15 cellular contexts compared by ENCODE assay signal in genomic region chr14:93037354-93037753, GRCh38.
DNase-seq lines count a peak whose midpoint lies in the region; ATAC-seq, FAIRE-seq and TF ChIP-seq lines count a peak whose summit lies in the region.
"Had no signal": no experiment of that assay in that cellular context is flagged by ENCODE, and none has a peak within 500 bp of the region (broad histone marks: within the 10 kb centered on the region; RNA-seq: fewer than 3 reads in every experiment).

No MANE protein-coding gene starts in this region.

- no peaks in the 10 kb centered on the region for H3K36me3 Mint-ChIP-seq in activated CD8-positive, alpha-beta memory T cell treated with anti-CD3 and anti-CD28 coated beads, Interleukin-2, amount 10 ng/mL, durations not matched to agents 7 days and 5 days
- peaks cover under 1% of the 10 kb centered on the region for H3K36me3 Mint-ChIP-seq in activated CD8-positive, alpha-beta T cell treated with anti-CD3 and anti-CD28 coated beads, Interleukin-2, amount 10 ng/mL, durations not matched to agents 7 days and 5 days (ENCODE audit: low read depth)

- FAIRE-seq in kidney (lab: Jason Lieb, UNC): no peak
- FAIRE-seq: GM12878, TTC549 had no signal

- H3K4me3 Mint-ChIP-seq in activated CD8-positive, alpha-beta memory T cell treated with anti-CD3 and anti-CD28 coated beads, Interleukin-2, amount 10 ng/mL, durations not matched to agents 7 days and 5 days: no peak overlapping the region
- no peak overlapping the region for H3K4me3 Mint-ChIP-seq in activated CD8-positive, alpha-beta T cell treated with anti-CD3 and anti-CD28 coated beads, Interleukin-2, amount 10 ng/mL, durations not matched to agents 7 days and 5 days
- H3K4me3 Mint-ChIP-seq: HFFc6 had no signal

- no peak for ATAC-seq in activated CD8-positive, alpha-beta memory T cell treated with anti-CD3 and anti-CD28 coated beads, Interleukin-2, amount 10 ng/mL, durations not matched to agents 7 days and 5 days
- no peak for ATAC-seq in activated CD8-positive, alpha-beta T cell treated with anti-CD3 and anti-CD28 coated beads, Interleukin-2, amount 10 ng/mL, durations not matched to agents 7 days and 5 days
- no peak for ATAC-seq in HG03439 (IDR thresholded peaks at IDR 0.05; ENCODE audit: unreplicated experiment)
- ATAC-seq: GM12878; Panc1; stimulated activated naive CD8-positive, alpha-beta T cell treated with anti-CD3 and anti-CD28 coated beads, Interleukin-15, Interleukin-2, amounts not matched to agents 100 U/mL and 50 U/mL, for 24 hours had no signal

- no peaks in the 10 kb centered on the region for H3K27me3 Mint-ChIP-seq in activated CD8-positive, alpha-beta memory T cell treated with anti-CD3 and anti-CD28 coated beads, Interleukin-2, amount 10 ng/mL, durations not matched to agents 7 days and 5 days
- H3K27me3 Mint-ChIP-seq in activated CD8-positive, alpha-beta T cell treated with anti-CD3 and anti-CD28 coated beads, Interleukin-2, amount 10 ng/mL, durations not matched to agents 7 days and 5 days (ENCODE audit: low read depth): no peaks in the 10 kb centered on the region

- TF ChIP-seq CTCF in kidney (IDR thresholded peaks at IDR 0.05; ENCODE audit: borderline replicate concordance, extremely low read depth, insufficient read depth): no peak

- intact Hi-C loops in kidney (cut with DNase I): no loop called here

- no peak overlapping the region for H3K4me3 ChIP-seq in kidney (ENCODE audit: low read length in 2 of 2)
- H3K4me3 ChIP-seq: GM12878 had no signal

- H3K4me1 ChIP-seq in kidney (ENCODE audit: control insufficient read depth in 1 of 2, insufficient read depth in 1 of 2, low read depth in 1 of 2, low read length in 2 of 2): peaks cover 15 to 55% of the 10 kb centered on the region in 2 donors

- peak overlapping the region; percentile 4 to 33 for H3K9ac ChIP-seq in kidney (ENCODE audit: low read length in 2 of 2)

- CTCF ChIA-PET in activated CD8-positive, alpha-beta memory T cell treated with anti-CD3 and anti-CD28 coated beads, Interleukin-2, amount 10 ng/mL, durations not matched to agents 7 days and 5 days (lab: Charles Lee): interaction anchor here (1.0 to 1.2 kb wide), 3 partner anchors 14 to 96 kb away, joined by 3 to 4 read pairs (median 3); no protein-coding TSS in a partner anchor
- CTCF ChIA-PET in activated CD8-positive, alpha-beta T cell treated with anti-CD3 and anti-CD28 coated beads, Interleukin-2, amount 10 ng/mL, durations not matched to agents 7 days and 5 days (lab: Charles Lee): interaction anchor here (1.1 to 8.5 kb wide), 2 partner anchors 27 to 76 kb away, joined by 5 to 103 read pairs; partner anchors contain the start of gene ITPK1

- H3K36me3 ChIP-seq in kidney (ENCODE audit: control insufficient read depth in 1 of 2, insufficient read depth in 2 of 2, low read length in 2 of 2): no peaks in the 10 kb centered on the region

- no peaks in the 10 kb centered on the region for H3K9me3 ChIP-seq in kidney (ENCODE audit: control insufficient read depth in 1 of 2, low read length in 2 of 2)

- H3K27ac Mint-ChIP-seq in activated CD8-positive, alpha-beta memory T cell treated with anti-CD3 and anti-CD28 coated beads, Interleukin-2, amount 10 ng/mL, durations not matched to agents 7 days and 5 days: peak overlapping the region; percentile 40
- H3K27ac Mint-ChIP-seq in activated CD8-positive, alpha-beta T cell treated with anti-CD3 and anti-CD28 coated beads, Interleukin-2, amount 10 ng/mL, durations not matched to agents 7 days and 5 days: peak overlapping the region; percentile 48
- H3K27ac Mint-ChIP-seq: HFFc6 had no signal

- peaks cover 66% of the 10 kb centered on the region for H3K4me1 Mint-ChIP-seq in activated CD8-positive, alpha-beta memory T cell treated with anti-CD3 and anti-CD28 coated beads, Interleukin-2, amount 10 ng/mL, durations not matched to agents 7 days and 5 days
- H3K4me1 Mint-ChIP-seq in activated CD8-positive, alpha-beta T cell treated with anti-CD3 and anti-CD28 coated beads, Interleukin-2, amount 10 ng/mL, durations not matched to agents 7 days and 5 days (ENCODE audit: low read depth): peaks cover 74% of the 10 kb centered on the region

- POLR2A ChIA-PET in activated CD8-positive, alpha-beta T cell treated with anti-CD3 and anti-CD28 coated beads, Interleukin-2, amount 10 ng/mL, durations not matched to agents 7 days and 5 days (lab: Charles Lee): no interaction called here

- H3K27ac ChIP-seq in kidney (ENCODE audit: low read depth in 2 of 2, low read length in 2 of 2): no peak overlapping the region
- H3K27ac ChIP-seq in substantia nigra (ENCODE audit: low read depth, low read length, poor library complexity, severe bottlenecking): peak overlapping the region; percentile 96

- H3K9me3 Mint-ChIP-seq in activated CD8-positive, alpha-beta memory T cell treated with anti-CD3 and anti-CD28 coated beads, Interleukin-2, amount 10 ng/mL, durations not matched to agents 7 days and 5 days (ENCODE audit: low read depth): no peaks in the 10 kb centered on the region
- no peaks in the 10 kb centered on the region for H3K9me3 Mint-ChIP-seq in activated CD8-positive, alpha-beta T cell treated with anti-CD3 and anti-CD28 coated beads, Interleukin-2, amount 10 ng/mL, durations not matched to agents 7 days and 5 days (ENCODE audit: insufficient read depth)
- H3K9me3 Mint-ChIP-seq: HFFc6 had no signal

- no peak for DNase-seq in activated CD8-positive, alpha-beta memory T cell treated with anti-CD3 and anti-CD28 coated beads, Interleukin-2, amount 10 ng/mL, durations not matched to agents 7 days and 5 days
- no peak for DNase-seq in activated CD8-positive, alpha-beta memory T cell treated with anti-CD3 and anti-CD28 coated beads, Interleukin-2, amount 50 U/mL, for 4 hours
- DNase-seq in activated CD8-positive, alpha-beta T cell treated with anti-CD3 and anti-CD28 coated beads, Interleukin-2, amount 10 ng/mL, durations not matched to agents 7 days and 5 days: no peak
- no peak for DNase-seq in kidney
- DNase-seq in substantia nigra (lab: John Stamatoyannopoulos, UW): no peak
- no peak for DNase-seq in RKO (ENCODE audit: low spot score)
- no peak for DNase-seq in COLO829 (ENCODE audit: low spot score)
- DNase-seq: DMS79; HFFc6; KBM-7; stimulated activated naive CD8-positive, alpha-beta T cell treated with anti-CD3 and anti-CD28 coated beads, Interleukin-15, Interleukin-2, amounts not matched to agents 100 U/mL and 50 U/mL, for 24 hours had no signal
